ENCODE assay signal across 17 cellular contexts in genomic region chr3:125213946-125214542, GRCh38. TPM values are rescaled to one million over a fixed set of nuclear protein-coding genes. Genes with fewer than 3 reads are reported as not detected.
DNase-seq lines count a peak whose midpoint lies in the region; ATAC-seq and TF ChIP-seq lines count a peak whose summit lies in the region.
"Had no signal": no experiment of that assay in that cellular context is flagged by ENCODE, and none has a peak within 500 bp of the region (broad histone marks: within the 10 kb centered on the region; RNA-seq: fewer than 3 reads in every experiment).

No MANE protein-coding gene starts in this region.

- H3K27ac ChIP-seq in CD4-positive, alpha-beta memory T cell (ENCODE audit: low read depth, low read length): no peak overlapping the region

- intact Hi-C loops in CD4-positive, alpha-beta memory T cell (cut with micrococcal nuclease): no loop called here

- H3K9me3 Mint-ChIP-seq in CD4-positive, alpha-beta memory T cell: no peaks in the 10 kb centered on the region
- H3K9me3 Mint-ChIP-seq: CD4-positive, alpha-beta T cell; effector memory CD8-positive, alpha-beta T cell; stimulated activated naive CD8-positive, alpha-beta T cell treated with anti-CD3 and anti-CD28 coated beads, Interleukin-15, amount 100 ng/mL, for 72 hours had no signal

- POLR2A ChIA-PET in CD4-positive, alpha-beta memory T cell (lab: Charles Lee; ENCODE audit: partially characterized antibody): interaction anchor here (0.7 kb wide), 1 partner anchor 180 kb away, joined by 4 read pairs; no protein-coding TSS in a partner anchor

- H3K27me3 ChIP-seq in CD4-positive, alpha-beta memory T cell (ENCODE audit: insufficient read depth, low read length): peaks cover 19% of the 10 kb centered on the region

- no peak overlapping the region for H3K4me3 Mint-ChIP-seq in CD4-positive, alpha-beta memory T cell
- H3K4me3 Mint-ChIP-seq: CD4-positive, alpha-beta T cell; stimulated activated naive CD8-positive, alpha-beta T cell treated with anti-CD3 and anti-CD28 coated beads, Interleukin-15, amount 100 ng/mL, for 72 hours had no signal

- no peak overlapping the region for H3K4me3 ChIP-seq in fibroblast of pulmonary artery (replicated peaks; ENCODE audit: low read depth, low read length)
- no peak overlapping the region for H3K4me3 ChIP-seq in CD4-positive, alpha-beta memory T cell (ENCODE audit: low read length in 2 of 2)

- TF ChIP-seq POLR2A in GM18505 (IDR thresholded peaks at IDR 0.05; ENCODE audit: borderline replicate concordance, extremely low read depth, insufficient read depth, insufficient read length): no peak

- H3K4me1 ChIP-seq in CD4-positive, alpha-beta memory T cell (ENCODE audit: insufficient read depth, low read length): peaks cover 6% of the 10 kb centered on the region

- no peak overlapping the region for H3K27ac Mint-ChIP-seq in CD4-positive, alpha-beta memory T cell
- H3K27ac Mint-ChIP-seq: CD4-positive, alpha-beta T cell; stimulated activated naive CD8-positive, alpha-beta T cell treated with anti-CD3 and anti-CD28 coated beads, Interleukin-15, amount 100 ng/mL, for 72 hours had no signal

- DNase-seq in EL: peak; percentile 89
- peak; percentile 93 for DNase-seq in RKO (ENCODE audit: low spot score)
- peak; percentile 29 for DNase-seq in fibroblast of pulmonary artery (ENCODE audit: low read depth)
- DNase-seq in non-pigmented ciliary epithelial cell (ENCODE audit: low read depth): peak; percentile 35
- DNase-seq in activated T-cell treated with anti-CD3 and anti-CD28 coated beads for 4 hours: no peak
- DNase-seq in CD4-positive, alpha-beta memory T cell: no peak
- DNase-seq: activated naive CD4-positive, alpha-beta T cell; caudate nucleus; CD4-positive, alpha-beta T cell; effector memory CD8-positive, alpha-beta T cell; MM.1S; NCI-H187 treated with DMSO at 0.1 percent for 48 hours; NCI-H526 treated with DMSO at 0.1 percent for 48 hours; stimulated activated naive CD8-positive, alpha-beta T cell treated with anti-CD3 and anti-CD28 coated beads, Interleukin-15, amount 100 ng/mL, for 72 hours; WERI-Rb-1 had no signal

- CTCF ChIA-PET in CD4-positive, alpha-beta memory T cell (lab: Charles Lee; ENCODE audit: partially characterized antibody): no interaction called here

- H3K36me3 ChIP-seq in CD4-positive, alpha-beta memory T cell (ENCODE audit: insufficient read depth, low read length): no peaks in the 10 kb centered on the region
- H3K36me3 ChIP-seq: WERI-Rb-1 had no signal

- no peaks in the 10 kb centered on the region for H3K9me3 ChIP-seq in CD4-positive, alpha-beta memory T cell (ENCODE audit: control insufficient read depth in 1 of 2, low read length in 2 of 2)

- H3K27me3 Mint-ChIP-seq in CD4-positive, alpha-beta memory T cell: peaks cover 38 to 41% of the 10 kb centered on the region in 2 donors

- peaks cover 5 to 26% (median 9%) of the 10 kb centered on the region in 4 donors for H3K4me1 Mint-ChIP-seq in CD4-positive, alpha-beta memory T cell

- ATAC-seq in GM18505 (IDR thresholded peaks at IDR 0.05; ENCODE audit: unreplicated experiment): no peak
- ATAC-seq: Panc1 had no signal

- no peak for TF ChIP-seq CTCF in fibroblast of pulmonary artery (IDR thresholded peaks at IDR 0.05; ENCODE audit: low read length, missing control alignments)

- no peaks in the 10 kb centered on the region for H3K36me3 Mint-ChIP-seq in CD4-positive, alpha-beta memory T cell

RNA-seq across cellular contexts. Expression of gene SLC12A8, which starts 1.5 kb away (rescaled TPM):
- total RNA-seq in CD4-positive, alpha-beta memory T cell: not detected
- not detected for polyA plus RNA-seq in CD4-positive, alpha-beta memory T cell

Comparison
In these comparisons a context has a peak if more than half of its experiments do, and no peak if none do; other contexts are left out.
1. DNase-seq: peak in EL (single experiment), RKO (single experiment), fibroblast of pulmonary artery (single experiment) and non-pigmented ciliary epithelial cell (single experiment); none in activated T-cell treated with anti-CD3 and anti-CD28 coated beads for 4 hours (single experiment) and CD4-positive, alpha-beta memory T cell (0 of 5).